In the genomic region with DNA sequence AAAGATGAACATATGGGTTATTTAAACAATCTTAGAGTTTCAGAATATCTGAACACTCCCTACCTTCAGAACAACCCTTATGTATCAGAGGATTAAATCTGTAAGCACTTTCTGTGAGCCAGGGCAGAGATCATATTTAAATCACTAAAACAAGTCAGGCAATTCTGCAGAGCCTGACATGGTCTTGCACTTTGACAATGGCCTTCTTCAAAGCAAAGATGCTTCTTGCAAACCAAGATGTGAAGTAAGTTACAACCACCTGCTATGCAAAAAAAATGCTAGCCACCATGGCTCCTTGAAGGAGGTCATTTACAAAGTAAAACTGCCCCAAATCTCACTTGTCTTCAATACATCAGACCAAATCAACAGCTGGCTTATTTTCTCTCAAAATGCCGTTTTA, we compare ENCODE assay signal across 9 cellular contexts. TPM values are rescaled to one million over a fixed set of nuclear protein-coding genes. Genes with fewer than 3 reads are reported as not detected.
DNase-seq lines count a peak whose midpoint lies in the region; ATAC-seq and TF ChIP-seq lines count a peak whose summit lies in the region.
"Had no signal": no experiment of that assay in that cellular context is flagged by ENCODE, and none has a peak within 500 bp of the region (broad histone marks: within the 10 kb centered on the region; RNA-seq: fewer than 3 reads in every experiment).

No MANE protein-coding gene starts in this region.

- H3K9me3 Mint-ChIP-seq in chondrocyte (ENCODE audit: low read depth) = no peaks in the 10 kb centered on the region
- H3K9me3 Mint-ChIP-seq in osteocyte (ENCODE audit: unreplicated experiment) = no peaks in the 10 kb centered on the region

- 16 to 32% methylated on average over 1 of the region's 1 CpG for WGBS in testis, 2 donors

- peaks cover 62% of the 10 kb centered on the region for H3K4me1 Mint-ChIP-seq in chondrocyte (ENCODE audit: low read depth)
- peaks cover 61% of the 10 kb centered on the region for H3K4me1 Mint-ChIP-seq in osteocyte (ENCODE audit: unreplicated experiment)

- H3K36me3 Mint-ChIP-seq in chondrocyte (ENCODE audit: low read depth) = peaks cover 1% of the 10 kb centered on the region
- peaks cover 9% of the 10 kb centered on the region for H3K36me3 Mint-ChIP-seq in osteocyte (ENCODE audit: unreplicated experiment)

- intact Hi-C loops in testis (cut with DNase I; ENCODE audit: low total_unique reads) = no loop called here

- TF ChIP-seq POLR2A in testis (IDR thresholded peaks at IDR 0.05) = no peak

- H3K79me2 ChIP-seq in KMS-11 (ENCODE audit: insufficient read depth, low read depth) = peaks cover 82% of the 10 kb centered on the region

- H3K36me3 ChIP-seq in KMS-11 (ENCODE audit: insufficient read depth) (no peaks in the 10 kb centered on the region), testis (ENCODE audit: low read depth, missing control alignments) (no peaks in the 10 kb centered on the region)

- H3K27me3 Mint-ChIP-seq in chondrocyte (ENCODE audit: low read depth) (no peaks in the 10 kb centered on the region), osteocyte (ENCODE audit: unreplicated experiment) (no peaks in the 10 kb centered on the region)

- peak overlapping the region; percentile 57 for H3K4me2 ChIP-seq in KMS-11

- H3K27me3 ChIP-seq in KMS-11 (ENCODE audit: insufficient read depth, low read depth) (no peaks in the 10 kb centered on the region), testis (no peaks in the 10 kb centered on the region)

- TF ChIP-seq CTCF in KMS-11 (conservative IDR thresholded peaks at IDR 0.05; ENCODE audit: low read depth, low read length) (no peak), chondrocyte (IDR thresholded peaks at IDR 0.05) (no peak), osteocyte (IDR thresholded peaks at IDR 0.05) (no peak), testis (IDR thresholded peaks at IDR 0.05) (no peak)

- H2AFZ ChIP-seq in KMS-11 (ENCODE audit: low read depth) = no peak overlapping the region

- peaks cover 52% of the 10 kb centered on the region for H3K4me1 ChIP-seq in KMS-11 (ENCODE audit: low read depth, poor library complexity, severe bottlenecking)
- H3K4me1 ChIP-seq in testis = peaks cover 28% of the 10 kb centered on the region

- H3K27ac Mint-ChIP-seq in chondrocyte (ENCODE audit: unreplicated experiment) (no peak overlapping the region), osteocyte (ENCODE audit: unreplicated experiment) (no peak overlapping the region)

- H3K27ac ChIP-seq in KMS-11 = no peak overlapping the region
- H3K27ac ChIP-seq in testis = no peak overlapping the region

- H3K4me3 Mint-ChIP-seq in chondrocyte (ENCODE audit: unreplicated experiment) (peak overlapping the region; percentile 31), osteocyte (ENCODE audit: unreplicated experiment) (peak overlapping the region; percentile 59)

- H3K4me3 ChIP-seq in KMS-11 (IDR thresholded peaks at IDR 0.05; ENCODE audit: insufficient read depth, low read depth, low read length) (no peak overlapping the region), testis (no peak overlapping the region)
- H3K4me3 ChIP-seq: lung had no signal

- peaks cover 52% of the 10 kb centered on the region for H4K20me1 ChIP-seq in KMS-11 (ENCODE audit: insufficient read depth)

- DNase-seq in DMS79 (lab: John Stamatoyannopoulos, UW) (peak; percentile 51), chondrocyte (ENCODE audit: low spot score) (no peak), osteocyte (ENCODE audit: extremely low spot score, unreplicated experiment) (no peak), testis (no peak)
- no peak for DNase-seq in stimulated activated CD4-positive, alpha-beta T cell treated with anti-CD3 and anti-CD28 coated beads, Interleukin-4, amount 100 ng/mL, for 1 hour
- no peak for DNase-seq in activated effector memory CD4-positive, alpha-beta T cell treated with anti-CD3 and anti-CD28 coated beads, Interleukin-2, amount 50 U/mL, for 16 hours

- H3K9me3 ChIP-seq in testis = no peaks in the 10 kb centered on the region

- no peak for ATAC-seq in HG03432 (IDR thresholded peaks at IDR 0.05; ENCODE audit: unreplicated experiment)

- no peak overlapping the region for H3K9ac ChIP-seq in KMS-11

RNA-seq across cellular contexts. Expression of gene PPP1CC, which starts 3.2 kb away (rescaled TPM):
- total RNA-seq in chondrocyte (71.8 to 91.4 TPM (median 82.5 TPM) in 3 replicates), osteocyte (99.0 and 102 TPM in 2 replicates), testis (100 to 1,000 TPM; 143 to 160 TPM)
- 323 TPM for polyA plus RNA-seq in testis (ENCODE audit: insufficient read depth, low read depth, low replicate concordance)

RNA-seq across cellular contexts. Expression of gene HVCN1, which starts 50.6 kb away (rescaled TPM):
- 1.2 to 1.3 TPM (median 1.2 TPM) in 3 replicates for total RNA-seq in chondrocyte
- total RNA-seq in osteocyte = 0.76 and 0.94 TPM in 2 replicates
- 10 to 100 TPM; 39.7 to 52.0 TPM for total RNA-seq in testis
- 139 TPM for polyA plus RNA-seq in testis (ENCODE audit: insufficient read depth, low read depth, low replicate concordance)

Comparison
In these comparisons a context has a peak if more than half of its experiments do, and no peak if none do; other contexts are left out.
1. RNA of gene HVCN1, which starts 50.6 kb away (total RNA-seq): 39.7 to 52.0 TPM in testis; 1.2 to 1.3 TPM in chondrocyte and 0.76 to 0.94 TPM in osteocyte; every median in the first group is over 10 times any median in the second.